In the genomic region with DNA sequence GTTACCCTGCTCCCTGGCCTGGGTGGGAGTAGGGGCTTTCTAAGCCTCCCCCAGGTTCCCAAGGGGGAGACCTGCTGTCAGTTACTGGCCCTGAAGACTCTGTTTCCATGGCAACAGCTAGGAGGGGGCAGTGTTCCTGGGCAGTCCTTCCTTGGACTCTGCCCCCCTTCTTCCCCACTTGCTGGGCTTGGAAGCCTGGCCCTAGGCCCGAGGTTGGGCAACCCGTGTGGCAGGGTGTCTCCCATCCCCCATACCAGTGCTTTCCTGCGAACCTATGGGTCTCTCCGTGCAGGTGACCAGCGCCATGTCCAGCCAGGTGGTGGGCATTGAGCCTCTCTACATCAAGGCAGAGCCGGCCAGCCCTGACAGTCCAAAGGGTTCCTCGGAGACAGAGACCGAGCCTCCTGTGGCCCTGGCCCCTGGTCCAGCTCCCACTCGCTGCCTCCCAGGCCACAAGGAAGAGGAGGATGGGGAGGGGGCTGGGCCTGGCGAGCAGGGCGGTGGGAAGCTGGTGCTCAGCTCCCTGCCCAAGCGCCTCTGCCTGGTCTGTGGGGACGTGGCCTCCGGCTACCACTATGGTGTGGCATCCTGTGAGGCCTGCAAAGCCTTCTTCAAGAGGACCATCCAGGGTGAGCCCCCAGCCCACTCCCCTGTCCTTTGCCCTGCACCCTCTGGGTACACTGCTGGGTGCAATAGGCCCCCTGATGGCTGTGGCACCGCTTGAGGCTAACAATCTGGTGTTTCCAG, we compare ENCODE assay signal across 8 cellular contexts. TPM values are rescaled to one million over a fixed set of nuclear protein-coding genes. Genes with fewer than 3 reads are reported as not detected.
A peak's percentile ranks its signal among the peaks of the same experiment; 100 is the strongest.
DNase-seq lines count a peak whose midpoint lies in the region; ATAC-seq and TF ChIP-seq lines count a peak whose summit lies in the region.

No MANE protein-coding gene starts in this region.

- H3K4me1 Mint-ChIP-seq in Caco-2 (ENCODE audit: low read depth, unreplicated experiment) = peaks cover 9% of the 10 kb centered on the region

- ATAC-seq in HG03342 (IDR thresholded peaks at IDR 0.05; ENCODE audit: unreplicated experiment) (no peak), GM18861 (IDR thresholded peaks at IDR 0.05; ENCODE audit: unreplicated experiment) (no peak)

- 52 to 83% methylated on average over 1 to 7 of the region's 15 CpGs for WGBS in esophagus squamous epithelium, 2 donors

- H3K27me3 Mint-ChIP-seq in Caco-2 (ENCODE audit: insufficient read depth, unreplicated experiment) = no peaks in the 10 kb centered on the region

- no peak overlapping the region for H2AFZ ChIP-seq in OCI-LY7 (ENCODE audit: low read length)

- peak overlapping the region; percentile 97 for H3K4me3 Mint-ChIP-seq in Caco-2 (ENCODE audit: unreplicated experiment)

- TF ChIP-seq CTCF in Caco-2 (IDR thresholded peaks at IDR 0.05; ENCODE audit: insufficient read depth in 1 of 2, low read depth in 1 of 2, low read length in 1 of 2, severe bottlenecking in 1 of 2, unreplicated experiment in 1 of 2) (no peak), OCI-LY7 (conservative IDR thresholded peaks at IDR 0.05; ENCODE audit: low read length) (no peak), esophagus squamous epithelium (IDR thresholded peaks at IDR 0.05) (no peak), neutrophil (IDR thresholded peaks at IDR 0.05) (no peak), GM10266 (IDR thresholded peaks at IDR 0.05; ENCODE audit: control insufficient read depth, insufficient read depth, low read depth, missing control alignments) (no peak)

- CTCF ChIA-PET in Caco-2 (lab: Charles Lee) (interaction anchor here (0.8 to 2.2 kb wide), 2 partner anchors 11 to 48 kb away, joined by 3 to 7 read pairs; partner anchors contain the start of genes PRDX5 and TRMT112), OCI-LY7 (lab: Charles Lee; ENCODE audit: unreplicated experiment) (no interaction called here)

- no peaks in the 10 kb centered on the region for H4K20me1 ChIP-seq in OCI-LY7 (ENCODE audit: insufficient read depth, low read length)

- no peaks in the 10 kb centered on the region for H3K27me3 ChIP-seq in Caco-2 (replicated peaks; ENCODE audit: control insufficient read depth, insufficient read depth, low read length)
- H3K27me3 ChIP-seq in esophagus squamous epithelium = peaks cover 0 to 10% (median 0%) of the 10 kb centered on the region in 4 donors
- H3K27me3 ChIP-seq in neutrophil = peaks cover 10% of the 10 kb centered on the region

- POLR2A ChIA-PET in Caco-2 (lab: Charles Lee) (interaction anchor here (3.5 kb wide), 1 partner anchor 10 kb away, joined by 86 read pairs; the partner anchor contains the start of genes PRDX5 and TRMT112), OCI-LY7 (lab: Charles Lee) (interaction anchor here (1.7 kb wide), 1 partner anchor 11 kb away, joined by 5 read pairs; the partner anchor contains the start of genes PRDX5 and TRMT112)

- no peak for TF ChIP-seq POLR2A in esophagus squamous epithelium (IDR thresholded peaks at IDR 0.05)

- H3K4me3 ChIP-seq in Caco-2 (ENCODE audit: low read depth, low read length) (peak overlapping the region; percentile 65), OCI-LY7 (ENCODE audit: low read depth, low read length, poor library complexity, severe bottlenecking) (peak overlapping the region; percentile 88), esophagus squamous epithelium (peak overlapping the region; percentile 71 to 86 (median 74)), neutrophil (ENCODE audit: low read depth in 1 of 2, low read length in 1 of 2) (peak overlapping the region; percentile 75 to 91)

- H3K27ac ChIP-seq in OCI-LY7 (ENCODE audit: low read depth, low read length, poor library complexity, severe bottlenecking) (peak overlapping the region; percentile 55), esophagus squamous epithelium (peak overlapping the region; percentile 92 to 97 (median 94)), neutrophil (peak overlapping the region; percentile 99)

- H3K36me3 Mint-ChIP-seq in Caco-2 (ENCODE audit: insufficient read depth, unreplicated experiment) = peaks cover 57% of the 10 kb centered on the region

- BruUV-seq in Caco-2 (replicated peaks; lab: Mats Ljungman, UMichigan) (no TSS peak), OCI-LY7 (replicated peaks; lab: Mats Ljungman, UMichigan) (no TSS peak)

- H3K79me2 ChIP-seq in OCI-LY7 (ENCODE audit: insufficient read depth, low read depth, low read length) = peaks cover 25% of the 10 kb centered on the region

- peak overlapping the region; percentile 96 for H3K27ac Mint-ChIP-seq in Caco-2 (ENCODE audit: unreplicated experiment)

- peak overlapping the region; percentile 78 for H3K4me2 ChIP-seq in OCI-LY7 (ENCODE audit: low read length)

- H3K4me1 ChIP-seq in Caco-2 (peaks cover 32% of the 10 kb centered on the region), OCI-LY7 (ENCODE audit: insufficient read depth, low read length, poor library complexity, severe bottlenecking) (peaks cover 23% of the 10 kb centered on the region), esophagus squamous epithelium (peaks cover 30 to 66% (median 32%) of the 10 kb centered on the region in 3 donors), neutrophil (ENCODE audit: control insufficient read depth in 1 of 2, insufficient read depth in 1 of 2, low read depth in 1 of 2, low read length in 1 of 2) (peaks cover 26 to 31% of the 10 kb centered on the region in 2 experiments)

- no peaks in the 10 kb centered on the region for H3K9me3 Mint-ChIP-seq in Caco-2 (ENCODE audit: unreplicated experiment)

- no peaks in the 10 kb centered on the region for H3K9me2 ChIP-seq in OCI-LY7 (ENCODE audit: insufficient read depth, low read length)

- H3K36me3 ChIP-seq in Caco-2 (ENCODE audit: control insufficient read depth, insufficient read depth, low read length) (peaks cover 3% of the 10 kb centered on the region; the same call in 1 of the 2 replicates), OCI-LY7 (ENCODE audit: insufficient read depth, low read length) (peaks cover 35% of the 10 kb centered on the region), esophagus squamous epithelium (peaks cover 0 to 24% (median 0%) of the 10 kb centered on the region in 3 donors), neutrophil (peaks cover 20% of the 10 kb centered on the region)

- intact Hi-C loops in Caco-2 (cut with micrococcal nuclease; ENCODE audit: unreplicated experiment) (no loop called here), OCI-LY7 (cut with micrococcal nuclease; ENCODE audit: unreplicated experiment) (loop anchor here (10.0 kb wide), 1 partner anchor 332 kb away; the partner anchor contains the start of gene COX8A), esophagus squamous epithelium (cut with DNase I) (no loop called here)

- H3K9me3 ChIP-seq in Caco-2 (no peaks in the 10 kb centered on the region), OCI-LY7 (ENCODE audit: low read length) (no peaks in the 10 kb centered on the region), esophagus squamous epithelium (no peaks in the 10 kb centered on the region), neutrophil (no peaks in the 10 kb centered on the region)

- DNase-seq in Caco-2 (peak; percentile 63 to 67), OCI-LY7 (ENCODE audit: low spot score) (peak; percentile 21), esophagus squamous epithelium (lab: John Stamatoyannopoulos, UW) (no peak), GM10266 (ENCODE audit: extremely low spot score) (no peak), DMS153 (lab: John Stamatoyannopoulos, UW) (no peak)

RNA-seq across cellular contexts. Expression of gene ESRRA, which starts 1.7 kb away (rescaled TPM):
- total RNA-seq in Caco-2 (2022) = 66.9 and 71.7 TPM in 2 replicates
- total RNA-seq in OCI-LY7 (2014; rRNA removed; shearing (Covaris generic)) = 28.6 and 42.3 TPM in 2 replicates
- 44.9 and 57.8 TPM in 2 replicates for total RNA-seq in OCI-LY7 (2022)
- 100 to 1,000 TPM in 2 of 4 donors, 10 to 100 TPM in 2; 81.9 to 131 (median 99.7) TPM for total RNA-seq in esophagus squamous epithelium

RNA-seq across cellular contexts. Expression of gene CATSPERZ, which starts 6.9 kb away (rescaled TPM):
- total RNA-seq in Caco-2 (2022) (12.8 and 16.7 TPM in 2 replicates), OCI-LY7 (2022) (1.4 TPM in 1 of 2 replicates, not detected in the other), esophagus squamous epithelium (not detected)
- total RNA-seq in OCI-LY7 (2014; rRNA removed; shearing (Covaris generic)) = 0.38 and 3.2 TPM in 2 replicates

RNA-seq across cellular contexts. Expression of gene TRMT112, which starts 10.3 kb away (rescaled TPM):
- total RNA-seq in Caco-2 (2022) = 235 and 246 TPM in 2 replicates
- total RNA-seq in OCI-LY7 (2014; rRNA removed; shearing (Covaris generic)) = 322 and 414 TPM in 2 replicates
- 198 and 205 TPM in 2 replicates for total RNA-seq in OCI-LY7 (2022)
- 100 to 1,000 TPM; 202 to 248 (median 211) TPM for total RNA-seq in esophagus squamous epithelium

RNA-seq across cellular contexts. Expression of gene PRDX5, which starts 10.9 kb away (rescaled TPM):
- total RNA-seq in Caco-2 (2022) = 269 and 306 TPM in 2 replicates
- total RNA-seq in OCI-LY7 (2014; rRNA removed; shearing (Covaris generic)) = 177 and 200 TPM in 2 replicates
- 168 and 217 TPM in 2 replicates for total RNA-seq in OCI-LY7 (2022)
- 100 to 1,000 TPM; 309 to 602 (median 476) TPM for total RNA-seq in esophagus squamous epithelium

RNA-seq across cellular contexts. Expression of gene KCNK4, which starts 15.9 kb away (rescaled TPM):
- total RNA-seq in Caco-2 (2022) = not detected in 2 replicates
- 0.95 TPM in 1 of 2 replicates, not detected in the other for total RNA-seq in OCI-LY7 (2014; rRNA removed; shearing (Covaris generic))
- 0.80 and 0.92 TPM in 2 replicates for total RNA-seq in OCI-LY7 (2022)
- total RNA-seq in esophagus squamous epithelium = not detected

Comparison
In these comparisons a context has a peak if more than half of its experiments do, and no peak if none do; other contexts are left out.
1. DNase-seq: peak in Caco-2 (2 of 2) and OCI-LY7 (single experiment); none in esophagus squamous epithelium (single experiment), GM10266 (single experiment) and DMS153 (single experiment).
2. Peak in every context shown above with its lines, with median percentiles within 50 percentile points of each other: H3K4me3 ChIP-seq and H3K27ac ChIP-seq.